23 cellular contexts compared by ENCODE assay signal in genomic region chr2:196245746-196246145, GRCh38.
DNase-seq lines count a peak whose midpoint lies in the region; ATAC-seq and TF ChIP-seq lines count a peak whose summit lies in the region.
"Had no signal": no experiment of that assay in that cellular context is flagged by ENCODE, and none has a peak within 500 bp of the region (broad histone marks: within the 10 kb centered on the region; RNA-seq: fewer than 3 reads in every experiment).

No MANE protein-coding gene starts in this region.

- H3K27ac ChIP-seq in left ventricle myocardium inferior (replicated peaks) (peak overlapping the region; percentile 56), SK-N-MC (peak overlapping the region; percentile 91)
- H3K27ac ChIP-seq: body of pancreas, colonic mucosa, parathyroid adenoma, right lobe of liver had no signal

- H3K4me1 Mint-ChIP-seq in stimulated activated memory B cell treated with anti-CD40 and anti-IgM and Interleukin-4, amounts not matched to agents 10 μg/mL and 1 μg/mL and 100 μg/mL, for 72 hours: peaks cover 59% of the 10 kb centered on the region

- ATAC-seq in Right ventricle myocardium superior (ENCODE audit: poor library complexity): no peak
- ATAC-seq in stimulated activated memory B cell treated with anti-CD40 and anti-IgM and Interleukin-4, amounts not matched to agents 10 μg/mL and 1 μg/mL and 100 μg/mL, for 72 hours: no peak
- no peak for ATAC-seq in HG03460 (IDR thresholded peaks at IDR 0.05; ENCODE audit: unreplicated experiment)
- ATAC-seq: body of pancreas, Panc1, right lobe of liver, SK-N-SH treated with all-trans-retinoic acid at 6 μM for 48 hours had no signal

- H3K27me3 Mint-ChIP-seq in stimulated activated memory B cell treated with anti-CD40 and anti-IgM and Interleukin-4, amounts not matched to agents 10 μg/mL and 1 μg/mL and 100 μg/mL, for 72 hours: no peaks in the 10 kb centered on the region
- H3K27me3 Mint-ChIP-seq: naive B cell had no signal

- peak overlapping the region; percentile 29 for H3K27ac Mint-ChIP-seq in stimulated activated memory B cell treated with anti-CD40 and anti-IgM and Interleukin-4, amounts not matched to agents 10 μg/mL and 1 μg/mL and 100 μg/mL, for 72 hours
- H3K27ac Mint-ChIP-seq: activated T-helper 1 cell treated with anti-CD3 and anti-CD28 coated beads, Interleukin-12 subunit alpha, Interleukin-12 subunit beta, Interleukin-2, Interleukin-4 antibody, amounts not matched to agents 30 ng/mL and 10 ng/mL and 1 ng/mL, durations not matched to agents 14 hours and 24 hours and 36 hours had no signal

- intact Hi-C loops in left ventricle myocardium inferior (cut with micrococcal nuclease) (loop anchor here (2.0 kb wide), 1 partner anchor 25 kb away; no protein-coding TSS in a partner anchor), Right ventricle myocardium superior (cut with DNase I) (no loop called here)

- TF ChIP-seq CTCF in left ventricle myocardium inferior (IDR thresholded peaks at IDR 0.05; ENCODE audit: borderline replicate concordance) (no peak), fibroblast of the aortic adventitia (IDR thresholded peaks at IDR 0.05; ENCODE audit: insufficient read depth, low read length) (no peak)

- H3K9me3 Mint-ChIP-seq in stimulated activated memory B cell treated with anti-CD40 and anti-IgM and Interleukin-4, amounts not matched to agents 10 μg/mL and 1 μg/mL and 100 μg/mL, for 72 hours: no peaks in the 10 kb centered on the region
- H3K9me3 Mint-ChIP-seq: activated T-helper 1 cell treated with anti-CD3 and anti-CD28 coated beads, Interleukin-12 subunit alpha, Interleukin-12 subunit beta, Interleukin-2, Interleukin-4 antibody, amounts not matched to agents 30 ng/mL and 10 ng/mL and 1 ng/mL, durations not matched to agents 14 hours and 24 hours and 36 hours had no signal

- peaks cover 9% of the 10 kb centered on the region for H3K36me3 ChIP-seq in left ventricle myocardium inferior
- no peaks in the 10 kb centered on the region for H3K36me3 ChIP-seq in SK-N-MC (ENCODE audit: insufficient read depth, low read length)
- H3K36me3 ChIP-seq: colonic mucosa, right lobe of liver had no signal

- no peak overlapping the region for H3K4me3 Mint-ChIP-seq in stimulated activated memory B cell treated with anti-CD40 and anti-IgM and Interleukin-4, amounts not matched to agents 10 μg/mL and 1 μg/mL and 100 μg/mL, for 72 hours
- H3K4me3 Mint-ChIP-seq: activated T-helper 1 cell treated with anti-CD3 and anti-CD28 coated beads, Interleukin-12 subunit alpha, Interleukin-12 subunit beta, Interleukin-2, Interleukin-4 antibody, amounts not matched to agents 30 ng/mL and 10 ng/mL and 1 ng/mL, durations not matched to agents 14 hours and 24 hours and 36 hours had no signal

- H3K27me3 ChIP-seq in left ventricle myocardium inferior (ENCODE audit: low read depth): no peaks in the 10 kb centered on the region
- H3K27me3 ChIP-seq: body of pancreas, colonic mucosa, right lobe of liver had no signal

- no peak overlapping the region for H3K9ac ChIP-seq in SK-N-MC (ENCODE audit: insufficient read length)
- H3K9ac ChIP-seq: parathyroid adenoma had no signal

- no peaks in the 10 kb centered on the region for H3K9me3 ChIP-seq in left ventricle myocardium inferior (replicated peaks)
- no peaks in the 10 kb centered on the region for H3K9me3 ChIP-seq in SK-N-MC (ENCODE audit: low read depth, low read length)
- H3K9me3 ChIP-seq: body of pancreas, colonic mucosa, right lobe of liver had no signal

- H3K36me3 Mint-ChIP-seq in stimulated activated memory B cell treated with anti-CD40 and anti-IgM and Interleukin-4, amounts not matched to agents 10 μg/mL and 1 μg/mL and 100 μg/mL, for 72 hours: no peaks in the 10 kb centered on the region

- peaks cover 17% of the 10 kb centered on the region for H3K4me1 ChIP-seq in left ventricle myocardium inferior
- H3K4me1 ChIP-seq: body of pancreas, parathyroid adenoma, right lobe of liver had no signal

- no peak for DNase-seq in left ventricle myocardium inferior
- DNase-seq in Right ventricle myocardium superior: no peak
- no peak for DNase-seq in SK-N-MC (ENCODE audit: low read depth, low spot score)
- DNase-seq in fibroblast of the aortic adventitia (ENCODE audit: low read depth): peak; percentile 48
- DNase-seq in NCI-H1105 (lab: John Stamatoyannopoulos, UW): no peak
- no peak for DNase-seq in COLO829 (ENCODE audit: low spot score)
- DNase-seq: body of pancreas, C1 segment of cervical spinal cord, colonic mucosa, foreskin fibroblast, hypothalamus, islet precursor cell, naive B cell, NCI-H1694 treated with DMSO at 0.1 percent for 48 hours, NCI-H345, right lobe of liver had no signal

- H3K4me3 ChIP-seq in left ventricle myocardium inferior: no peak overlapping the region
- H3K4me3 ChIP-seq in SK-N-MC: no peak overlapping the region; the same call in 1 of the 2 replicates
- H3K4me3 ChIP-seq in fibroblast of the aortic adventitia (ENCODE audit: low read depth, low read length): no peak overlapping the region
- H3K4me3 ChIP-seq: body of pancreas, colonic mucosa, lung, right lobe of liver had no signal
